23 cellular contexts compared by ENCODE assay signal in the genomic region with DNA sequence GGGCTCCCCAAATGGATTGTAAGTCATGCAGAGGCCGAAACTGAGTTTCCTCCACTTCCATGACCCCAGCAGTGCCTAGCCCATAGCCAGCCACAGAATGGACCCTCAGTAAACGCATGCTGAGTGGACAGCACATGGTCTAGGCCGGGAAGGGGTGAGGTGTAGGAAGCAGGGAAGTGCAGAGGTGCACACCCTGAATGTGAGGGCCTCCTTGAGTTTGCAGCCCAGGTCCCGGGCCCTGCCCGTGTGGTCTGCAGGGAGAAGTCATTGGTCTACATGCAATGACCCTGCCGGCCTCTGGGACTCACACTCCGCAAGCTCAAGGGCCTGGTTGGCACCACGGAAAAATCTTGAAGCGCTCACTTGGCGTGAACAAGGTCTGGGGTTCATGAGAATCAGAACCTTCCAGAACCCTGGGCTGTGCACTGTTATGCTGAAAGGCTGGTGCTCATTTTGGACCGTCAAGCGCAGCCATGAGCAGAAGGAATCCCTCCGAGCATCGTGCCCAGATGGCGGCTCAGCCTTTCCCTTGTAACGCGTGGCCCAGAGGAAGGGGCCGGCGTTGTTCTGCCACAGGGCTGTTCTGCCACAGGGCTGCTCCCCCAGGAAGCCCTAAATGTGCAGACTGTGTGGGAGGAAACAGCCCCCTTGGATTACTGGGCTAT.
"Had no signal": no experiment of that assay in that cellular context is flagged by ENCODE, and none has a peak within 500 bp of the region (broad histone marks: within the 10 kb centered on the region; RNA-seq: fewer than 3 reads in every experiment).

No MANE protein-coding gene starts in this region.

- H3K4me1 ChIP-seq: colonic mucosa, pancreas had no signal

- ATAC-seq: esophagus mucosa; gastrocnemius medialis; left colon; natural killer cell; pancreas; sciatic nerve; stimulated activated memory B cell treated with anti-CD40 and anti-IgM and Interleukin-4, amounts not matched to agents 10 μg/mL and 1 μg/mL and 100 μg/mL, for 72 hours; stimulated activated naive CD8-positive, alpha-beta T cell treated with anti-CD3 and anti-CD28 coated beads, Interleukin-15, Interleukin-2, amounts not matched to agents 100 U/mL and 50 U/mL, for 24 hours had no signal

- FAIRE-seq: pancreas, urothelium cell line had no signal

- H3K4me3 ChIP-seq: colonic mucosa, gastrocnemius medialis, left ventricle myocardium inferior, lung, pancreas, right atrium auricular region, testis, tibial artery, upper lobe of left lung had no signal

- H3K27me3 ChIP-seq: colonic mucosa, gastrocnemius medialis, neutrophil, pancreas, right atrium auricular region, testis, tibial artery, upper lobe of left lung had no signal

- H3K27ac ChIP-seq: colonic mucosa, epithelial cell of prostate, gastrocnemius medialis, left ventricle myocardium inferior, neutrophil, pancreas, right atrium auricular region, testis, tibial artery, upper lobe of left lung had no signal

- H3K9me3 ChIP-seq: colonic mucosa, gastrocnemius medialis, neutrophil, pancreas, right atrium auricular region, testis, tibial artery, upper lobe of left lung had no signal

- DNase-seq: colonic mucosa; effector CD8-positive, alpha-beta T cell; foreskin fibroblast; gastrocnemius medialis; left colon; left ventricle myocardium inferior; natural killer cell; stimulated activated CD4-positive, alpha-beta T cell treated with anti-CD3 and anti-CD28 coated beads, Interleukin-2, amount 100 ng/mL, for 24 hours; stimulated activated CD4-positive, alpha-beta T cell treated with anti-CD3 and anti-CD28 coated beads, Interleukin-4, amount 100 ng/mL, for 24 hours; stimulated activated naive CD8-positive, alpha-beta T cell treated with anti-CD3 and anti-CD28 coated beads, Interleukin-15, Interleukin-2, amounts not matched to agents 100 U/mL and 50 U/mL, for 24 hours; substantia nigra; testis; tibial artery had no signal

- H3K36me3 ChIP-seq: colonic mucosa, gastrocnemius medialis, left ventricle myocardium inferior, neutrophil, pancreas, right atrium auricular region, tibial artery, upper lobe of left lung had no signal
